18 cellular contexts compared by ENCODE assay signal in genomic region chr17:47277921-47278320, GRCh38. TPM values are rescaled to one million over a fixed set of nuclear protein-coding genes. Genes with fewer than 3 reads are reported as not detected.
DNase-seq lines count a peak whose midpoint lies in the region; ATAC-seq and TF ChIP-seq lines count a peak whose summit lies in the region.
"Had no signal": no experiment of that assay in that cellular context is flagged by ENCODE, and none has a peak within 500 bp of the region (broad histone marks: within the 10 kb centered on the region; RNA-seq: fewer than 3 reads in every experiment).

No MANE protein-coding gene starts in this region.

- intact Hi-C loops in left ventricle myocardium inferior (cut with micrococcal nuclease) (no loop called here), left ventricle myocardium superior (cut with micrococcal nuclease) (no loop called here), sigmoid colon (cut with DNase I) (no loop called here)
- intact Hi-C loops in naive thymus-derived CD4-positive, alpha-beta T cell (cut with micrococcal nuclease) = no loop called here

- no peak overlapping the region for H3K4me3 Mint-ChIP-seq in naive thymus-derived CD4-positive, alpha-beta T cell
- H3K4me3 Mint-ChIP-seq: activated CD4-positive, alpha-beta T cell treated with anti-CD3 and anti-CD28 coated beads for 36 hours; mesothelial cell of epicardium; T-helper 2 cell treated with Interferon-gamma antibody and Interleukin-4, amounts not matched to agents 5 μg/mL and 100 μg/mL, for 36 hours had no signal

- TF ChIP-seq POLR2A in sigmoid colon (IDR thresholded peaks at IDR 0.05) = no peak

- H3K27me3 ChIP-seq in left ventricle myocardium inferior (ENCODE audit: low read depth) = no peaks in the 10 kb centered on the region
- H3K27me3 ChIP-seq in sigmoid colon = no peaks in the 10 kb centered on the region
- no peaks in the 10 kb centered on the region for H3K27me3 ChIP-seq in naive thymus-derived CD4-positive, alpha-beta T cell (ENCODE audit: control insufficient read depth in 2 of 2, insufficient read depth in 2 of 2, low read length in 2 of 2)
- H3K27me3 ChIP-seq: upper lobe of right lung had no signal

- peaks cover 68% of the 10 kb centered on the region for H3K4me1 ChIP-seq in left ventricle myocardium inferior
- peaks cover 0 to 83% (median 71%) of the 10 kb centered on the region in 4 donors for H3K4me1 ChIP-seq in sigmoid colon
- H3K4me1 ChIP-seq in naive thymus-derived CD4-positive, alpha-beta T cell (ENCODE audit: control insufficient read depth in 2 of 2, insufficient read depth in 2 of 2, low read length in 2 of 2) = no peaks in the 10 kb centered on the region

- H3K27ac Mint-ChIP-seq in naive thymus-derived CD4-positive, alpha-beta T cell = no peak overlapping the region
- H3K27ac Mint-ChIP-seq: activated CD4-positive, alpha-beta T cell treated with anti-CD3 and anti-CD28 coated beads for 36 hours; T-helper 2 cell treated with Interferon-gamma antibody and Interleukin-4, amounts not matched to agents 5 μg/mL and 100 μg/mL, for 36 hours had no signal

- peaks cover 0 to 14% (median 8%) of the 10 kb centered on the region in 5 donors for H3K27me3 Mint-ChIP-seq in naive thymus-derived CD4-positive, alpha-beta T cell

- H3K36me3 ChIP-seq in left ventricle myocardium inferior (no peaks in the 10 kb centered on the region), sigmoid colon (no peaks in the 10 kb centered on the region)
- no peaks in the 10 kb centered on the region for H3K36me3 ChIP-seq in naive thymus-derived CD4-positive, alpha-beta T cell (ENCODE audit: control insufficient read depth in 2 of 3, insufficient read depth in 3 of 3, low read length in 3 of 3)
- H3K36me3 ChIP-seq: upper lobe of right lung had no signal

- H3K4me3 ChIP-seq in left ventricle myocardium inferior (no peak overlapping the region), sigmoid colon (no peak overlapping the region)
- no peak overlapping the region for H3K4me3 ChIP-seq in naive thymus-derived CD4-positive, alpha-beta T cell (ENCODE audit: low read length)
- H3K4me3 ChIP-seq: upper lobe of right lung had no signal

- DNase-seq in left ventricle myocardium inferior = no peak
- no peak for DNase-seq in left ventricle myocardium superior
- peak; percentile 59 for DNase-seq in fibroblast of gingiva (ENCODE audit: low read depth)
- no peak for DNase-seq in sigmoid colon
- no peak for DNase-seq in stimulated activated CD4-positive, alpha-beta T cell treated with anti-CD3 and anti-CD28 coated beads, Interleukin-4, amount 100 ng/mL, for 1 hour
- DNase-seq in naive thymus-derived CD4-positive, alpha-beta T cell = no peak
- DNase-seq in activated effector memory CD4-positive, alpha-beta T cell treated with Interleukin-2 at 50 U/mL for 16 hours = no peak
- DNase-seq: activated CD4-positive, alpha-beta T cell treated with anti-CD3 and anti-CD28 coated beads for 36 hours; dermis blood vessel endothelial cell; DMS 273 treated with DMSO at 0.1 percent for 48 hours; foreskin fibroblast; Right ventricle myocardium superior; stimulated activated CD4-positive, alpha-beta T cell treated with anti-CD3 and anti-CD28 coated beads, Interleukin-15, amount 100 ng/mL, for 24 hours; upper lobe of right lung had no signal

- POLR2A ChIA-PET in naive thymus-derived CD4-positive, alpha-beta T cell (lab: Charles Lee) = no interaction called here

- ATAC-seq in left ventricle myocardium superior (no peak), GM19467 (IDR thresholded peaks at IDR 0.05; ENCODE audit: unreplicated experiment) (no peak)
- ATAC-seq in naive thymus-derived CD4-positive, alpha-beta T cell = no peak
- ATAC-seq: activated CD4-positive, alpha-beta T cell treated with anti-CD3 and anti-CD28 coated beads for 36 hours; upper lobe of right lung had no signal

- TF ChIP-seq CTCF in left ventricle myocardium inferior (IDR thresholded peaks at IDR 0.05; ENCODE audit: borderline replicate concordance) = no peak
- TF ChIP-seq CTCF in sigmoid colon (IDR thresholded peaks at IDR 0.05) = no peak

- CTCF ChIA-PET in naive thymus-derived CD4-positive, alpha-beta T cell (lab: Charles Lee) = no interaction called here

- no peak for TF ChIP-seq EP300 in sigmoid colon (IDR thresholded peaks at IDR 0.05)

- WGBS in sigmoid colon, 2 donors = 84 to 90% methylated on average over 1 of the region's 1 CpG

- H3K36me3 Mint-ChIP-seq in naive thymus-derived CD4-positive, alpha-beta T cell = no peaks in the 10 kb centered on the region
- H3K36me3 Mint-ChIP-seq: mesothelial cell of epicardium had no signal

- no peaks in the 10 kb centered on the region for H3K9me3 Mint-ChIP-seq in naive thymus-derived CD4-positive, alpha-beta T cell
- H3K9me3 Mint-ChIP-seq: mesothelial cell of epicardium; T-helper 2 cell treated with Interferon-gamma antibody and Interleukin-4, amounts not matched to agents 5 μg/mL and 100 μg/mL, for 36 hours had no signal

- H3K27ac ChIP-seq in left ventricle myocardium inferior (replicated peaks) (peak overlapping the region; percentile 89), sigmoid colon (peak overlapping the region; percentile 86 to 92 (median 88))
- H3K27ac ChIP-seq in naive thymus-derived CD4-positive, alpha-beta T cell (ENCODE audit: low read depth, low read length) = no peak overlapping the region

- H3K9me3 ChIP-seq in left ventricle myocardium inferior (replicated peaks) (no peaks in the 10 kb centered on the region), sigmoid colon (no peaks in the 10 kb centered on the region)
- no peaks in the 10 kb centered on the region for H3K9me3 ChIP-seq in naive thymus-derived CD4-positive, alpha-beta T cell (ENCODE audit: control insufficient read depth in 2 of 3, low read length in 3 of 3)
- H3K9me3 ChIP-seq: upper lobe of right lung had no signal

- H3K4me1 Mint-ChIP-seq in naive thymus-derived CD4-positive, alpha-beta T cell = peaks cover 0 to 7% (median 2%) of the 10 kb centered on the region in 7 donors
- H3K4me1 Mint-ChIP-seq: activated CD4-positive, alpha-beta T cell treated with anti-CD3 and anti-CD28 coated beads for 36 hours had no signal

RNA-seq across cellular contexts. Expression of gene ITGB3, which starts 24.3 kb away (rescaled TPM):
- 3.3 TPM for total RNA-seq in left ventricle myocardium inferior
- total RNA-seq in left ventricle myocardium superior = 3.2 TPM
- total RNA-seq in sigmoid colon = 10 to 100 TPM; 28.5 to 62.7 (median 40.1) TPM
- 1 to 10 TPM in 2 of 3 donors, under 1 TPM in 1; 0.69 to 3.4 (median 1.8) TPM for polyA plus RNA-seq in sigmoid colon
- total RNA-seq in naive thymus-derived CD4-positive, alpha-beta T cell = 1 to 10 TPM in 1 of 5 experiments, under 1 TPM in 2, not detected in 2; 0.41 to 6.4 (median 0.56) TPM
- not detected for polyA plus RNA-seq in naive thymus-derived CD4-positive, alpha-beta T cell
- total RNA-seq: A673 had no signal

RNA-seq across cellular contexts. Expression of gene EFCAB13, which starts 45.8 kb away (rescaled TPM):
- total RNA-seq in left ventricle myocardium inferior = 2.6 TPM
- total RNA-seq in left ventricle myocardium superior = 2.4 TPM
- total RNA-seq in sigmoid colon = 10 to 100 TPM in 3 of 4 donors, 1 to 10 TPM in 1; 8.7 to 16.3 (median 15.4) TPM
- 1 to 10 TPM in 2 of 3 donors, under 1 TPM in 1; 0.46 to 3.6 (median 1.7) TPM for polyA plus RNA-seq in sigmoid colon
- 10 to 100 TPM in 4 of 5 experiments, 1 to 10 TPM in 1; 3.7 to 37.4 (median 19.9) TPM for total RNA-seq in naive thymus-derived CD4-positive, alpha-beta T cell
- polyA plus RNA-seq in naive thymus-derived CD4-positive, alpha-beta T cell = 1 to 10 TPM; 4.3 to 8.9 TPM
- total RNA-seq: A673 had no signal
